15 cellular contexts compared by ENCODE assay signal in genomic region chr7:135388616-135389015, GRCh38.
DNase-seq lines count a peak whose midpoint lies in the region; ATAC-seq and TF ChIP-seq lines count a peak whose summit lies in the region.
"Had no signal": no experiment of that assay in that cellular context is flagged by ENCODE, and none has a peak within 500 bp of the region (broad histone marks: within the 10 kb centered on the region; RNA-seq: fewer than 3 reads in every experiment).

No MANE protein-coding gene starts in this region.

- no peak overlapping the region for H3K56ac ChIP-seq in H9 (ENCODE audit: insufficient read length, low read depth, low read length)
- no peak overlapping the region for H3K56ac ChIP-seq in mesendoderm (ENCODE audit: low read length)

- H3K27me3 ChIP-seq in H9 (ENCODE audit: insufficient read depth, low read length) (no peaks in the 10 kb centered on the region), HUES64 (ENCODE audit: insufficient read depth, low read length) (no peaks in the 10 kb centered on the region), mesendoderm (ENCODE audit: insufficient read depth, low read length, poor library complexity) (no peaks in the 10 kb centered on the region)

- peak overlapping the region in 2 of 3 experiments; percentile 31 to 54; a peak in 1 of 7 replicates for H3K27ac Mint-ChIP-seq in H9
- H3K27ac Mint-ChIP-seq in activated CD8-positive, alpha-beta T cell treated with anti-CD3 and anti-CD28 coated beads for 36 hours = no peak overlapping the region
- H3K27ac Mint-ChIP-seq: CD4-positive, alpha-beta memory T cell; HFFc6 had no signal

- no peak overlapping the region for H2AFZ ChIP-seq in H9 (ENCODE audit: low read length)

- peaks cover 14% of the 10 kb centered on the region for H3K36me3 ChIP-seq in HUES64 (ENCODE audit: insufficient read depth, low read length)
- H3K36me3 ChIP-seq in mesendoderm (ENCODE audit: control insufficient read depth, insufficient read depth, low read length) = no peaks in the 10 kb centered on the region

- no peak overlapping the region for H3K4me3 ChIP-seq in HUES64 (ENCODE audit: low read length)
- no peak overlapping the region for H3K4me3 ChIP-seq in mesendoderm (ENCODE audit: low read length)

- no peak overlapping the region for H3K27ac ChIP-seq in H9 (ENCODE audit: insufficient read length, low read depth, low read length)
- peak overlapping the region; percentile 38 for H3K27ac ChIP-seq in HUES64 (ENCODE audit: low read depth, low read length)
- no peak overlapping the region for H3K27ac ChIP-seq in mesendoderm (ENCODE audit: low read depth, low read length)

- H2AK5ac ChIP-seq in H9 (ENCODE audit: insufficient read length, low read length) (no peak overlapping the region), mesendoderm (ENCODE audit: low read length) (no peak overlapping the region)

- intact Hi-C loops in activated CD8-positive, alpha-beta T cell treated with anti-CD3 and anti-CD28 coated beads for 36 hours (cut with micrococcal nuclease) = no loop called here

- H3K23ac ChIP-seq in H9 (ENCODE audit: insufficient read length, low read depth, low read length) (no peak overlapping the region), mesendoderm (ENCODE audit: low read length) (no peak overlapping the region)

- CTCF ChIA-PET in activated CD8-positive, alpha-beta T cell treated with anti-CD3 and anti-CD28 coated beads for 36 hours (lab: Charles Lee) = no interaction called here

- H2BK12ac ChIP-seq in H9 (ENCODE audit: insufficient read length, low read depth, low read length) = no peak overlapping the region

- peaks cover 15 to 23% of the 10 kb centered on the region in 2 experiments for H3K4me1 Mint-ChIP-seq in H9
- H3K4me1 Mint-ChIP-seq in activated CD8-positive, alpha-beta T cell treated with anti-CD3 and anti-CD28 coated beads for 36 hours (ENCODE audit: low read depth) = no peaks in the 10 kb centered on the region

- no CpG with 5 or more reads among the region's 3 CpGs for WGBS in H9 (ENCODE audit: extremely low coverage, insufficient read length, low lambda C conversion rate)
- 96% methylated on average over 3 of the region's 3 CpGs for WGBS in HUES64
- WGBS in mesendoderm (ENCODE audit: extremely low coverage, insufficient coverage, low lambda C conversion rate) = no CpG with 5 or more reads among the region's 3 CpGs

- no peak overlapping the region for H3K4ac ChIP-seq in H9 (ENCODE audit: low read depth, low read length)
- no peak overlapping the region for H3K4ac ChIP-seq in mesendoderm (ENCODE audit: low read depth, low read length)

- peaks cover 0 to under 1% (median 0%) of the 10 kb centered on the region in 3 experiments; a peak in 2 of 7 replicates for H3K36me3 Mint-ChIP-seq in H9 (ENCODE audit: insufficient read depth in 1 of 3, low read depth in 3 of 3)
- peaks cover 10% of the 10 kb centered on the region for H3K36me3 Mint-ChIP-seq in activated CD8-positive, alpha-beta T cell treated with anti-CD3 and anti-CD28 coated beads for 36 hours (ENCODE audit: low read depth)

- H3K23me2 ChIP-seq in H9 (ENCODE audit: insufficient read length, low read depth, low read length, poor library complexity, severe bottlenecking) = no peaks in the 10 kb centered on the region

- no peak overlapping the region for H2BK5ac ChIP-seq in H9 (ENCODE audit: insufficient read length, low read length)
- H2BK5ac ChIP-seq in mesendoderm (ENCODE audit: low read length) = no peak overlapping the region

- no peak overlapping the region for H3T11ph ChIP-seq in H9 (ENCODE audit: low read length)

- H3K4me3 Mint-ChIP-seq in H9 = no peak overlapping the region
- no peak overlapping the region for H3K4me3 Mint-ChIP-seq in activated CD8-positive, alpha-beta T cell treated with anti-CD3 and anti-CD28 coated beads for 36 hours
- H3K4me3 Mint-ChIP-seq: CD4-positive, alpha-beta memory T cell; HFFc6 had no signal

- POLR2A ChIA-PET in activated CD8-positive, alpha-beta T cell treated with anti-CD3 and anti-CD28 coated beads for 36 hours (lab: Charles Lee) = no interaction called here

- H4K8ac ChIP-seq in H9 (replicated peaks; ENCODE audit: insufficient read length, low read depth, low read length) = no peak overlapping the region
- no peak overlapping the region for H4K8ac ChIP-seq in mesendoderm (ENCODE audit: low read depth, low read length)

- H3K4me2 ChIP-seq in H9 (ENCODE audit: insufficient read depth, insufficient read length, low read length) (no peak overlapping the region), mesendoderm (ENCODE audit: low read length) (no peak overlapping the region)

- no peak for ATAC-seq in activated CD8-positive, alpha-beta T cell treated with anti-CD3 and anti-CD28 coated beads for 36 hours
- no peak for ATAC-seq in GM18498 (IDR thresholded peaks at IDR 0.05; ENCODE audit: unreplicated experiment)

- H3K79me1 ChIP-seq in H9 (ENCODE audit: insufficient read depth, low read depth, low read length, poor library complexity, severe bottlenecking) (no peaks in the 10 kb centered on the region), mesendoderm (ENCODE audit: low read length) (no peaks in the 10 kb centered on the region)

- H3K18ac ChIP-seq in H9 (ENCODE audit: insufficient read length, low read depth, low read length) (no peak overlapping the region), mesendoderm (ENCODE audit: low read length) (no peak overlapping the region)

- no peak overlapping the region for H3K9ac ChIP-seq in H9 (ENCODE audit: extremely low read depth, insufficient read length, low read length)
- no peak overlapping the region for H3K9ac ChIP-seq in HUES64 (ENCODE audit: low read depth, low read length)
- H3K9ac ChIP-seq in mesendoderm (ENCODE audit: low read length) = no peak overlapping the region

- H3K9me3 ChIP-seq in H9 (ENCODE audit: control insufficient read depth, low read depth, low read length) = no peaks in the 10 kb centered on the region
- H3K9me3 ChIP-seq in HUES64 (ENCODE audit: insufficient read depth, low read depth, low read length) = no peaks in the 10 kb centered on the region

- H3K14ac ChIP-seq in H9 (ENCODE audit: insufficient read depth, low read length) = no peak overlapping the region

- H3K79me2 ChIP-seq in H9 (ENCODE audit: insufficient read depth, low read length) (no peaks in the 10 kb centered on the region), mesendoderm (ENCODE audit: control insufficient read depth, insufficient read depth, low read length) (no peaks in the 10 kb centered on the region)

- DNase-seq in H9 (no peak), mesendoderm (peak; percentile 21), NCI-H2081 treated with DMSO at 0.1 percent for 48 hours (lab: John Stamatoyannopoulos, UW) (no peak)
- no peak for DNase-seq in activated CD8-positive, alpha-beta T cell treated with anti-CD3 and anti-CD28 coated beads for 36 hours
- DNase-seq: C1 segment of cervical spinal cord; Calu3; CD4-positive, alpha-beta memory T cell; COR-L47; DMS53; DMS79 treated with DMSO at 0.1 percent for 48 hours; GF-D8; GOT3; HFFc6 had no signal

- no peaks in the 10 kb centered on the region for H3K9me3 Mint-ChIP-seq in H9
- H3K9me3 Mint-ChIP-seq in activated CD8-positive, alpha-beta T cell treated with anti-CD3 and anti-CD28 coated beads for 36 hours = no peaks in the 10 kb centered on the region
- H3K9me3 Mint-ChIP-seq: CD4-positive, alpha-beta memory T cell; HFFc6 had no signal

- H4K5ac ChIP-seq in H9 (ENCODE audit: insufficient read length, low read depth, low read length) (no peak overlapping the region), mesendoderm (ENCODE audit: low read length) (no peak overlapping the region)

- H4K91ac ChIP-seq in H9 (ENCODE audit: insufficient read length, low read depth, low read length) = no peak overlapping the region

- no peak for TF ChIP-seq CTCF in H9 (conservative IDR thresholded peaks at IDR 0.05)
- no peak for TF ChIP-seq CTCF in activated CD8-positive, alpha-beta T cell treated with anti-CD3 and anti-CD28 coated beads for 36 hours (IDR thresholded peaks at IDR 0.05)

- H2BK120ac ChIP-seq in H9 (ENCODE audit: low read depth, low read length, poor library complexity, severe bottlenecking) (no peak overlapping the region), mesendoderm (ENCODE audit: low read depth, low read length) (no peak overlapping the region)

- H3K4me1 ChIP-seq in H9 (ENCODE audit: insufficient read depth, low read length) = peaks cover 4% of the 10 kb centered on the region; the same call in 1 of the 2 replicates
- peaks cover 31% of the 10 kb centered on the region for H3K4me1 ChIP-seq in HUES64 (ENCODE audit: insufficient read depth, low read length)
- H3K4me1 ChIP-seq in mesendoderm (ENCODE audit: control insufficient read depth, low read depth, low read length) = peaks cover 3% of the 10 kb centered on the region

- H4K20me1 ChIP-seq in H9 (ENCODE audit: control insufficient read depth, insufficient read depth, insufficient read length) = no peaks in the 10 kb centered on the region

- no peak overlapping the region for H2BK20ac ChIP-seq in H9 (ENCODE audit: low read depth, low read length, poor library complexity, severe bottlenecking)

- no peaks in the 10 kb centered on the region for H3K27me3 Mint-ChIP-seq in H9 (ENCODE audit: low read depth)
- H3K27me3 Mint-ChIP-seq in activated CD8-positive, alpha-beta T cell treated with anti-CD3 and anti-CD28 coated beads for 36 hours = no peaks in the 10 kb centered on the region
- H3K27me3 Mint-ChIP-seq: CD4-positive, alpha-beta memory T cell had no signal

- H2BK15ac ChIP-seq in H9 (ENCODE audit: low read depth, low read length) (no peak overlapping the region), mesendoderm (replicated peaks; ENCODE audit: low read depth) (no peak overlapping the region)
